1 cellular context compared by ENCODE assay signal in genomic region chr16:67190448-67191399, GRCh38.
TF ChIP-seq lines count a peak whose summit lies in the region.

No MANE protein-coding gene starts in this region.

TF ChIP-seq in HCT116, 20 proteins besides CTCF, POLR2A, EP300 and RAD21 (continued from another document):
- TF ChIP-seq ZNF274 (IDR thresholded peaks at IDR 0.05; ENCODE audit: low read depth, low read length) (no peak), EGR1 (IDR thresholded peaks at IDR 0.05; ENCODE audit: low read depth) (no peak)
